ENCODE assay signal across 27 cellular contexts in genomic region chr17:676965-677364, GRCh38.
"Had no signal": no experiment of that assay in that cellular context is flagged by ENCODE, and none has a peak within 500 bp of the region (broad histone marks: within the 10 kb centered on the region; RNA-seq: fewer than 3 reads in every experiment).

No MANE protein-coding gene starts in this region.

- H3K27ac ChIP-seq: colonic mucosa, epithelial cell of prostate, left lung, neutrophil, pancreas, right lobe of liver, testis, upper lobe of left lung had no signal

- H3K27ac Mint-ChIP-seq: dendritic cell treated with granulocyte-macrophage colony-stimulating factor and Interleukin-4, amounts not matched to agents 40 ng/mL and 50 ng/mL, for 4 days; endodermal cell; natural killer cell had no signal

- ATAC-seq: esophagus mucosa; lower lobe of right lung; natural killer cell; pancreas; right lobe of liver; stimulated activated naive CD8-positive, alpha-beta T cell treated with anti-CD3 and anti-CD28 coated beads, Interleukin-15, amount 100 ng/mL, for 72 hours had no signal

- H3K9me3 Mint-ChIP-seq: dendritic cell treated with granulocyte-macrophage colony-stimulating factor and Interleukin-4, amounts not matched to agents 40 ng/mL and 50 ng/mL, for 4 days; endodermal cell; natural killer cell; neural crest cell; stimulated activated naive CD8-positive, alpha-beta T cell treated with anti-CD3 and anti-CD28 coated beads, Interleukin-15, amount 100 ng/mL, for 72 hours had no signal

- H3K36me3 Mint-ChIP-seq: natural killer cell had no signal

- H3K4me3 Mint-ChIP-seq: dendritic cell treated with granulocyte-macrophage colony-stimulating factor and Interleukin-4, amounts not matched to agents 40 ng/mL and 50 ng/mL, for 4 days; endodermal cell; natural killer cell; neural crest cell; stimulated activated naive CD8-positive, alpha-beta T cell treated with anti-CD3 and anti-CD28 coated beads, Interleukin-15, amount 100 ng/mL, for 72 hours had no signal

- H3K27me3 Mint-ChIP-seq: dendritic cell treated with granulocyte-macrophage colony-stimulating factor and Interleukin-4, amounts not matched to agents 40 ng/mL and 50 ng/mL, for 4 days; stimulated activated naive CD8-positive, alpha-beta T cell treated with anti-CD3 and anti-CD28 coated beads, Interleukin-15, amount 100 ng/mL, for 72 hours had no signal

- H3K9me3 ChIP-seq: colonic mucosa, left lung, lower lobe of right lung, neutrophil, pancreas, right lobe of liver, testis, tibial nerve, upper lobe of left lung had no signal

- H3K4me1 ChIP-seq: colonic mucosa, lower lobe of right lung, pancreas, right lobe of liver had no signal

- H3K4me3 ChIP-seq: colonic mucosa, left lung, lower lobe of right lung, pancreas, right lobe of liver, smooth muscle cell, testis, tibial nerve, upper lobe of left lung had no signal

- H3K27me3 ChIP-seq: colonic mucosa, left lung, neutrophil, pancreas, right lobe of liver, testis, tibial nerve, upper lobe of left lung had no signal

- DNase-seq: central memory CD4-positive, alpha-beta T cell; colonic mucosa; effector CD8-positive, alpha-beta T cell; endodermal cell; foreskin melanocyte; head of caudate nucleus; left lung; lower lobe of right lung; natural killer cell; pancreas; retina; right lobe of liver; stimulated activated CD4-positive, alpha-beta T cell treated with anti-CD3 and anti-CD28 coated beads, Interleukin-12 subunit alpha, Interleukin-12 subunit beta, amount 100 ng/mL, for 4 hours; stimulated activated CD4-positive, alpha-beta T cell treated with anti-CD3 and anti-CD28 coated beads, Interleukin-1b, Interleukin-23, amount 100 ng/mL, for 48 hours; stimulated activated CD4-positive, alpha-beta T cell treated with anti-CD3 and anti-CD28 coated beads, Interleukin-4, amount 100 ng/mL, for 1 hour; stimulated activated CD8-positive, alpha-beta memory T cell treated with anti-CD3 and anti-CD28 coated beads, Interleukin-4, amount 100 ng/mL, for 48 hours; stimulated activated naive CD4-positive, alpha-beta T cell; stimulated activated naive CD8-positive, alpha-beta T cell treated with anti-CD3 and anti-CD28 coated beads, Interleukin-15, amount 100 ng/mL, for 72 hours; testis; upper lobe of left lung had no signal

- H3K36me3 ChIP-seq: colonic mucosa, pancreas had no signal
